2 cellular contexts compared by ENCODE assay signal in the genomic region with DNA sequence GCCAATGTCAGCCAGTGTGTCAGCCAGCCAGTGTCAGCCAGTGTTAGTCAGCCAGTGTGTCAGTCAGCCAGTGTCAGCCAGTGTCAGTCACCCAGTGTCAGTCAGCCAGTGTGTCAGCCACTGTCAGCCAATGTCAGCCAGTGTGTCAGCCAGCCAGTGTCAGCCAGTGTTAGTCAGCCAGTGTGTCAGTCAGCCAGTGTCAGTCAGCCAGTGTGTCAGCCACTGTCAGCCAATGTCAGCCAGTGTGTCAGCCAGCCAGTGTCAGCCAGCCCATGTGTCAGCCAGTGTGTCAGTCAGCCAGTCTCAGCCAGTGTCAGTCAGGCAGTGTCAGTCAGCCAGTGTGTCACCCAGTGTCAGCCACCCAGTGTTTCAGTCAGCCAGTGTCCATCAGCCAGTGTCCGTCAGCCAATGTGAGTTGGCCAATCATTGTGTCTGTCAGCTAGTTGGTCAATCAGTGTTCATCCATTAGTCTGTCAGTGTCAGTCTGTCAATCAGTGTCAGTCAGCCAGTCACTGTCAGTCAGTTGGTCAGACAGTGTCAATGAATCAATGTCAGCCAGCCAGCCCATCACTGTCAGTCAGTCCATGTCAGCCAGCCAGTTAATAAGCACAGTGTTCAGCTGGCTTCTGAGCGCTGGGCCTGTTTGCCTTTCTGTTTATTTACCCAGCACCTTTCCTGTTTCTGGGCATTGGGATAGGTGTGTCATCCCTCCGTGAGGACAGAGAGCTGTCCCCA. TPM values are rescaled to one million over a fixed set of nuclear protein-coding genes. Genes with fewer than 3 reads are reported as not detected.
"Had no signal": no experiment of that assay in that cellular context is flagged by ENCODE, and none has a peak within 500 bp of the region (broad histone marks: within the 10 kb centered on the region; RNA-seq: fewer than 3 reads in every experiment).

No MANE protein-coding gene starts in this region.

RNA-seq across cellular contexts. Expression of a gene that starts 40.3 kb away (rescaled TPM):
- total RNA-seq: smooth muscle cell had no signal
- polyA plus RNA-seq: smooth muscle cell had no signal

RNA-seq across cellular contexts. Expression of a gene that starts 44.5 kb away (rescaled TPM):
- polyA plus RNA-seq: fibroblast of lung had no signal
